Comparison of ENCODE assay signal across 1 cellular context in the genomic region with DNA sequence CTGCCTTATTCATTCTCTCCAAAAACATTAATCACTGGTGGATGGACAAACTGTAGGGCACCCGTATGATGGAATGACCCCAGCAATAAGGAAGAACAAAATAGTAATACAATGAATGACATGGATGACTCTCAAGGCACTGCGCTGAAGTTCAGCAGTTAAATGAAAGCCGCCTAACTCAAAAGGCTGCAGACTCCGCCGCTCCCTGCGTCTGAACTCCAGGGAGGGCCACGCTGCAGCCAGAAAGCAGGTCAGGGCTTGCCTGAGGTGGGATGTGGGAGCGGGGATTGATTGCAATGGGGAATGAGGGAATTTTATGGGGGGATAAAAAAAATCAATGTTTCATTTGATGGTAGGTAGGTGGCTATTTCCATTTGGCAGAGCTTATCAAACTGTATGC.
TF ChIP-seq lines count a peak whose summit lies in the region.

No MANE protein-coding gene starts in this region.

TF ChIP-seq in HepG2, 621 proteins besides CTCF, POLR2A, EP300 and RAD21 (continued from another document):
- TF ChIP-seq, protein P1, sequence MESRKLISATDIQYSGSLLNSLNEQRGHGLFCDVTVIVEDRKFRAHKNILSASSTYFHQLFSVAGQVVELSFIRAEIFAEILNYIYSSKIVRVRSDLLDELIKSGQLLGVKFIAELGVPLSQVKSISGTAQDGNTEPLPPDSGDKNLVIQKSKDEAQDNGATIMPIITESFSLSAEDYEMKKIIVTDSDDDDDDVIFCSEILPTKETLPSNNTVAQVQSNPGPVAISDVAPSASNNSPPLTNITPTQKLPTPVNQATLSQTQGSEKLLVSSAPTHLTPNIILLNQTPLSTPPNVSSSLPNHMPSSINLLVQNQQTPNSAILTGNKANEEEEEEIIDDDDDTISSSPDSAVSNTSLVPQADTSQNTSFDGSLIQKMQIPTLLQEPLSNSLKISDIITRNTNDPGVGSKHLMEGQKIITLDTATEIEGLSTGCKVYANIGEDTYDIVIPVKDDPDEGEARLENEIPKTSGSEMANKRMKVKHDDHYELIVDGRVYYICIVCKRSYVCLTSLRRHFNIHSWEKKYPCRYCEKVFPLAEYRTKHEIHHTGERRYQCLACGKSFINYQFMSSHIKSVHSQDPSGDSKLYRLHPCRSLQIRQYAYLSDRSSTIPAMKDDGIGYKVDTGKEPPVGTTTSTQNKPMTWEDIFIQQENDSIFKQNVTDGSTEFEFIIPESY (CRISPR knock-in tag; IDR thresholded peaks at IDR 0.05) = 0 out of 2 replicates have a peak, but pooled peaks have one; percentile 26
- no peak for TF ChIP-seq ARHGAP35 (CRISPR knock-in tag; IDR thresholded peaks at IDR 0.05; ENCODE audit: borderline replicate concordance)
